ENCODE assay signal across 24 cellular contexts in genomic region chr4:67101612-67102011, GRCh38.
"Had no signal": no experiment of that assay in that cellular context is flagged by ENCODE, and none has a peak within 500 bp of the region (broad histone marks: within the 10 kb centered on the region; RNA-seq: fewer than 3 reads in every experiment).

No MANE protein-coding gene starts in this region.

- H3K9me3 Mint-ChIP-seq: activated CD4-positive, alpha-beta memory T cell treated with anti-CD3 and anti-CD28 coated beads for 36 hours; activated T-cell treated with anti-CD3 and anti-CD28 coated beads, Interleukin-2, amount 50 U/mL, for 4 hours; WTC11 had no signal

- H3K36me3 Mint-ChIP-seq: activated CD4-positive, alpha-beta memory T cell treated with anti-CD3 and anti-CD28 coated beads for 36 hours; activated naive CD4-positive, alpha-beta T cell treated with anti-CD3 and anti-CD28 coated beads, Interleukin-2, amount 50 U/mL, for 72 hours; WTC11 had no signal

- DNase-seq: activated CD4-positive, alpha-beta memory T cell treated with anti-CD3 and anti-CD28 coated beads for 36 hours; activated CD4-positive, alpha-beta T cell treated with anti-CD3 and anti-CD28 coated beads for 48 hours; activated CD4-positive, CD25-positive, alpha-beta regulatory T cell treated with anti-CD3 and anti-CD28 coated beads, Interleukin-2, amount 50 U/mL, for 72 hours; activated CD8-positive, alpha-beta memory T cell treated with anti-CD3 and anti-CD28 coated beads for 24 hours; activated effector memory CD4-positive, alpha-beta T cell treated with anti-CD3 and anti-CD28 coated beads, Interleukin-2, amount 50 U/mL, for 16 hours; activated naive CD4-positive, alpha-beta T cell treated with Interleukin-2 at 50 U/mL for 16 hours; activated T-cell treated with anti-CD3 and anti-CD28 coated beads, Interleukin-2, amount 50 U/mL, for 4 hours; amygdala; colonic mucosa; KG1; NCI-H1048; NCI-H1417 treated with DMSO at 0.1 percent for 48 hours; NCI-H1694; NCI-H2029; NCI-H446 treated with DMSO at 0.1 percent for 48 hours; NCI-H526; NCI-H82; PC-3; SHP77 treated with DMSO at 0.1 percent for 48 hours; T-helper 17 cell; T-helper 9 cell had no signal

- FAIRE-seq: RCC 7860 had no signal

- ATAC-seq: activated naive CD4-positive, alpha-beta T cell treated with anti-CD3 and anti-CD28 coated beads, Interleukin-2, amount 50 U/mL, for 72 hours; activated T-cell treated with anti-CD3 and anti-CD28 coated beads, Interleukin-2, amount 50 U/mL, for 4 hours; PC-3; T-helper 17 cell; WTC11 had no signal

- H3K27ac Mint-ChIP-seq: activated CD4-positive, alpha-beta memory T cell treated with anti-CD3 and anti-CD28 coated beads for 36 hours; activated naive CD4-positive, alpha-beta T cell treated with anti-CD3 and anti-CD28 coated beads, Interleukin-2, amount 50 U/mL, for 72 hours; T-helper 17 cell; WTC11 had no signal

- H3K4me1 Mint-ChIP-seq: T-helper 17 cell had no signal

- H3K4me3 Mint-ChIP-seq: activated CD4-positive, alpha-beta memory T cell treated with anti-CD3 and anti-CD28 coated beads for 36 hours; activated T-cell treated with anti-CD3 and anti-CD28 coated beads, Interleukin-2, amount 50 U/mL, for 4 hours; T-helper 17 cell; WTC11 had no signal

- H3K27me3 Mint-ChIP-seq: activated CD4-positive, alpha-beta memory T cell treated with anti-CD3 and anti-CD28 coated beads for 36 hours; T-helper 17 cell had no signal
